In genomic region chr9:84557751-84558150, GRCh38 we compare ENCODE assay signal across 28 cellular contexts.
"Had no signal": no experiment of that assay in that cellular context is flagged by ENCODE, and none has a peak within 500 bp of the region (broad histone marks: within the 10 kb centered on the region; RNA-seq: fewer than 3 reads in every experiment).

No MANE protein-coding gene starts in this region.

- H3K4me1 Mint-ChIP-seq: activated CD4-positive, alpha-beta T cell treated with anti-CD3 and anti-CD28 coated beads for 36 hours; activated CD8-positive, alpha-beta memory T cell treated with anti-CD3 and anti-CD28 coated beads, Interleukin-2, amount 10 ng/mL, durations not matched to agents 7 days and 5 days; immature natural killer cell; naive B cell had no signal

- H3K27me3 ChIP-seq: cardiac muscle cell, gastroesophageal sphincter, upper lobe of left lung had no signal

- H3K4me3 ChIP-seq: cardiac muscle cell, coronary artery, gastroesophageal sphincter, thoracic aorta, upper lobe of left lung had no signal

- H3K27ac ChIP-seq: cardiac muscle cell, coronary artery, dorsolateral prefrontal cortex, gastroesophageal sphincter, parathyroid adenoma, thoracic aorta, upper lobe of left lung had no signal

- H3K27ac Mint-ChIP-seq: activated CD4-positive, alpha-beta T cell treated with anti-CD3 and anti-CD28 coated beads for 36 hours; activated CD8-positive, alpha-beta memory T cell treated with anti-CD3 and anti-CD28 coated beads, Interleukin-2, amount 10 ng/mL, durations not matched to agents 7 days and 5 days; activated CD8-positive, alpha-beta T cell treated with anti-CD3 and anti-CD28 coated beads, Interleukin-2, amount 10 ng/mL, durations not matched to agents 7 days and 5 days; activated naive CD4-positive, alpha-beta T cell treated with anti-CD3 and anti-CD28 coated beads, Interleukin-2, amount 50 U/mL, for 72 hours; activated T-cell treated with anti-CD3 and anti-CD28 coated beads, Interleukin-2, amount 50 U/mL, for 72 hours; immature natural killer cell; naive B cell; stimulated activated naive CD8-positive, alpha-beta T cell treated with anti-CD3 and anti-CD28 coated beads, Interleukin-15, Interleukin-2, amounts not matched to agents 100 ng/mL and 50 ng/mL, for 24 hours; T-helper 2 cell treated with Interferon-gamma antibody and Interleukin-4, amounts not matched to agents 5 μg/mL and 100 μg/mL, for 36 hours had no signal

- H3K79me2 ChIP-seq: parathyroid adenoma had no signal

- H3K36me3 ChIP-seq: cardiac muscle cell, gastroesophageal sphincter, thoracic aorta, upper lobe of left lung had no signal

- H3K4me1 ChIP-seq: gastroesophageal sphincter, parathyroid adenoma, upper lobe of left lung had no signal

- H3K4me3 Mint-ChIP-seq: activated CD4-positive, alpha-beta T cell treated with anti-CD3 and anti-CD28 coated beads for 36 hours; activated CD8-positive, alpha-beta memory T cell treated with anti-CD3 and anti-CD28 coated beads, Interleukin-2, amount 10 ng/mL, durations not matched to agents 7 days and 5 days; activated CD8-positive, alpha-beta T cell treated with anti-CD3 and anti-CD28 coated beads, Interleukin-2, amount 10 ng/mL, durations not matched to agents 7 days and 5 days; activated T-cell treated with anti-CD3 and anti-CD28 coated beads, Interleukin-2, amount 50 U/mL, for 72 hours; immature natural killer cell; naive B cell; neural crest cell; stimulated activated naive CD8-positive, alpha-beta T cell treated with anti-CD3 and anti-CD28 coated beads, Interleukin-15, Interleukin-2, amounts not matched to agents 100 ng/mL and 50 ng/mL, for 24 hours; T-helper 2 cell treated with Interferon-gamma antibody and Interleukin-4, amounts not matched to agents 5 μg/mL and 100 μg/mL, for 36 hours had no signal

- H3K9me3 ChIP-seq: gastroesophageal sphincter, thoracic aorta, upper lobe of left lung had no signal

- H3K36me3 Mint-ChIP-seq: activated CD8-positive, alpha-beta memory T cell treated with anti-CD3 and anti-CD28 coated beads, Interleukin-2, amount 10 ng/mL, durations not matched to agents 7 days and 5 days; activated naive CD4-positive, alpha-beta T cell treated with anti-CD3 and anti-CD28 coated beads, Interleukin-2, amount 50 U/mL, for 72 hours; naive B cell had no signal

- H2AFZ ChIP-seq: parathyroid adenoma had no signal

- ATAC-seq: activated CD4-positive, alpha-beta T cell treated with anti-CD3 and anti-CD28 coated beads for 36 hours; activated CD8-positive, alpha-beta memory T cell treated with anti-CD3 and anti-CD28 coated beads, Interleukin-2, amount 10 ng/mL, durations not matched to agents 7 days and 5 days; activated CD8-positive, alpha-beta T cell treated with anti-CD3 and anti-CD28 coated beads, Interleukin-2, amount 10 ng/mL, durations not matched to agents 7 days and 5 days; activated naive CD4-positive, alpha-beta T cell treated with anti-CD3 and anti-CD28 coated beads, Interleukin-2, amount 50 U/mL, for 72 hours; activated T-cell treated with anti-CD3 and anti-CD28 coated beads, Interleukin-2, amount 50 U/mL, for 72 hours; gastroesophageal sphincter had no signal

- H3K9me3 Mint-ChIP-seq: activated naive CD4-positive, alpha-beta T cell treated with anti-CD3 and anti-CD28 coated beads, Interleukin-2, amount 50 U/mL, for 72 hours; neural crest cell; stimulated activated naive CD8-positive, alpha-beta T cell treated with anti-CD3 and anti-CD28 coated beads, Interleukin-15, Interleukin-2, amounts not matched to agents 100 ng/mL and 50 ng/mL, for 24 hours; T-helper 2 cell treated with Interferon-gamma antibody and Interleukin-4, amounts not matched to agents 5 μg/mL and 100 μg/mL, for 36 hours had no signal

- DNase-seq: activated CD4-positive, alpha-beta T cell treated with anti-CD3 and anti-CD28 coated beads for 36 hours; activated CD4-positive, CD25-positive, alpha-beta regulatory T cell; activated CD8-positive, alpha-beta memory T cell treated with anti-CD3 and anti-CD28 coated beads, Interleukin-2, amount 10 ng/mL, durations not matched to agents 7 days and 5 days; activated CD8-positive, alpha-beta T cell treated with anti-CD3 and anti-CD28 coated beads, Interleukin-2, amount 10 ng/mL, durations not matched to agents 7 days and 5 days; activated naive CD4-positive, alpha-beta T cell; activated T-cell treated with anti-CD3 and anti-CD28 coated beads for 4 hours; activated T-cell treated with anti-CD3 and anti-CD28 coated beads, Interleukin-2, amount 50 U/mL, for 72 hours; anterior cingulate cortex; cerebellar nuclear complex; dorsolateral prefrontal cortex; effector memory CD4-positive, alpha-beta T cell; erythroblast; immature natural killer cell; mesenchymal stem cell; naive B cell; stimulated activated CD4-positive, alpha-beta T cell treated with anti-CD3 and anti-CD28 coated beads, Interleukin-12 subunit alpha, Interleukin-12 subunit beta, amount 100 ng/mL, for 4 hours; stimulated activated CD4-positive, alpha-beta T cell treated with anti-CD3 and anti-CD28 coated beads, Interleukin-4, amount 100 ng/mL, for 1 hour; T-helper 1 cell; upper lobe of left lung had no signal
